Comparison of ENCODE assay signal across 29 cellular contexts in genomic region chr10:33795529-33795928, GRCh38.
"Had no signal": no experiment of that assay in that cellular context is flagged by ENCODE, and none has a peak within 500 bp of the region (broad histone marks: within the 10 kb centered on the region; RNA-seq: fewer than 3 reads in every experiment).

No MANE protein-coding gene starts in this region.

- H3K9me3 Mint-ChIP-seq: activated CD4-positive, alpha-beta memory T cell treated with anti-CD3 and anti-CD28 coated beads for 36 hours; activated CD4-positive, alpha-beta T cell treated with anti-CD3 and anti-CD28 coated beads, Interleukin-2, amount 10 ng/mL, durations not matched to agents 24 days and 14 days; activated naive CD4-positive, alpha-beta T cell treated with anti-CD3 and anti-CD28 coated beads for 36 hours; activated naive CD4-positive, alpha-beta T cell treated with anti-CD3 and anti-CD28 coated beads, Interleukin-2, amount 50 U/mL, for 24 hours; activated T-helper 1 cell treated with anti-CD3 and anti-CD28 coated beads, Interleukin-12 subunit alpha, Interleukin-12 subunit beta, Interleukin-2, Interleukin-4 antibody, amounts not matched to agents 30 ng/mL and 10 ng/mL and 1 ng/mL, durations not matched to agents 14 hours and 24 hours and 36 hours; activated T-helper 2 cell treated with anti-CD3 and anti-CD28 coated beads, Interferon-gamma antibody, Interleukin-2, Interleukin-4, amounts not matched to agents 10 μg/mL and 5 μg/mL and 100 μg/mL, durations not matched to agents 14 hours and 24 hours and 36 hours; central memory CD8-positive, alpha-beta T cell; dendritic cell treated with granulocyte-macrophage colony-stimulating factor and Interleukin-4, amounts not matched to agents 40 ng/mL and 50 ng/mL, for 4 days; endodermal cell had no signal

- H3K27me3 ChIP-seq: brain microvascular endothelial cell, heart left ventricle had no signal

- ATAC-seq: activated CD4-positive, alpha-beta T cell treated with anti-CD3 and anti-CD28 coated beads for 36 hours; activated CD8-positive, alpha-beta memory T cell treated with anti-CD3 and anti-CD28 coated beads, Interleukin-2, amount 10 ng/mL, durations not matched to agents 7 days and 5 days; activated CD8-positive, alpha-beta T cell treated with anti-CD3 and anti-CD28 coated beads, Interleukin-2, amount 10 ng/mL, durations not matched to agents 7 days and 5 days; esophagus mucosa; heart left ventricle had no signal

- H3K27ac ChIP-seq: brain microvascular endothelial cell, coronary artery, dorsolateral prefrontal cortex, heart left ventricle had no signal

- H3K36me3 Mint-ChIP-seq: activated CD4-positive, alpha-beta memory T cell treated with anti-CD3 and anti-CD28 coated beads for 36 hours; activated CD8-positive, alpha-beta memory T cell treated with anti-CD3 and anti-CD28 coated beads, Interleukin-2, amount 10 ng/mL, durations not matched to agents 7 days and 5 days; activated naive CD4-positive, alpha-beta T cell treated with anti-CD3 and anti-CD28 coated beads, Interleukin-2, amount 50 U/mL, for 24 hours had no signal

- DNase-seq: activated CD4-positive, alpha-beta memory T cell treated with anti-CD3 and anti-CD28 coated beads for 36 hours; activated CD4-positive, alpha-beta T cell treated with anti-CD3 and anti-CD28 coated beads for 36 hours; activated CD4-positive, alpha-beta T cell treated with anti-CD3 and anti-CD28 coated beads, Interleukin-2, amount 10 ng/mL, durations not matched to agents 24 days and 14 days; activated CD4-positive, CD25-positive, alpha-beta regulatory T cell; activated CD4-positive, CD25-positive, alpha-beta regulatory T cell treated with anti-CD3 and anti-CD28 coated beads, Interleukin-2, amount 50 U/mL, for 72 hours; activated CD8-positive, alpha-beta memory T cell treated with anti-CD3 and anti-CD28 coated beads, Interleukin-2, amount 10 ng/mL, durations not matched to agents 7 days and 5 days; activated CD8-positive, alpha-beta memory T cell treated with anti-CD3 and anti-CD28 coated beads, Interleukin-2, amount 50 U/mL, for 4 hours; activated CD8-positive, alpha-beta T cell treated with anti-CD3 and anti-CD28 coated beads, Interleukin-2, amount 10 ng/mL, durations not matched to agents 7 days and 5 days; activated effector memory CD4-positive, alpha-beta T cell treated with anti-CD3 and anti-CD28 coated beads, Interleukin-2, amount 50 U/mL, for 16 hours; activated naive CD4-positive, alpha-beta T cell treated with anti-CD3 and anti-CD28 coated beads for 36 hours; activated T-cell treated with anti-CD3 and anti-CD28 coated beads, Interleukin-2, amount 50 U/mL, for 1 hour; activated T-cell treated with anti-CD3 and anti-CD28 coated beads, Interleukin-2, amount 50 U/mL, for 48 hours; amniotic stem cell; anterior cingulate cortex; brain microvascular endothelial cell; dorsolateral prefrontal cortex; effector memory CD4-positive, alpha-beta T cell; endodermal cell; foreskin fibroblast; heart left ventricle had no signal

- H3K4me3 ChIP-seq: coronary artery, dorsolateral prefrontal cortex, heart left ventricle had no signal

- H3K9me3 ChIP-seq: heart left ventricle had no signal

- H3K36me3 ChIP-seq: brain microvascular endothelial cell, heart left ventricle had no signal

- H3K4me1 Mint-ChIP-seq: activated CD4-positive, alpha-beta T cell treated with anti-CD3 and anti-CD28 coated beads for 36 hours; activated CD4-positive, alpha-beta T cell treated with anti-CD3 and anti-CD28 coated beads, Interleukin-2, amount 10 ng/mL, durations not matched to agents 24 days and 14 days; activated naive CD4-positive, alpha-beta T cell treated with anti-CD3 and anti-CD28 coated beads, Interleukin-2, amount 50 U/mL, for 24 hours; central memory CD8-positive, alpha-beta T cell; endodermal cell had no signal

- FAIRE-seq: astrocyte, frontal cortex had no signal

- H3K4me3 Mint-ChIP-seq: activated CD4-positive, alpha-beta memory T cell treated with anti-CD3 and anti-CD28 coated beads for 36 hours; activated CD4-positive, alpha-beta T cell treated with anti-CD3 and anti-CD28 coated beads for 36 hours; activated CD4-positive, alpha-beta T cell treated with anti-CD3 and anti-CD28 coated beads, Interleukin-2, amount 10 ng/mL, durations not matched to agents 24 days and 14 days; activated CD8-positive, alpha-beta memory T cell treated with anti-CD3 and anti-CD28 coated beads, Interleukin-2, amount 10 ng/mL, durations not matched to agents 7 days and 5 days; activated CD8-positive, alpha-beta T cell treated with anti-CD3 and anti-CD28 coated beads, Interleukin-2, amount 10 ng/mL, durations not matched to agents 7 days and 5 days; activated naive CD4-positive, alpha-beta T cell treated with anti-CD3 and anti-CD28 coated beads for 36 hours; activated naive CD4-positive, alpha-beta T cell treated with anti-CD3 and anti-CD28 coated beads, Interleukin-2, amount 50 U/mL, for 24 hours; activated T-helper 1 cell treated with anti-CD3 and anti-CD28 coated beads, Interleukin-12 subunit alpha, Interleukin-12 subunit beta, Interleukin-2, Interleukin-4 antibody, amounts not matched to agents 30 ng/mL and 10 ng/mL and 1 ng/mL, durations not matched to agents 14 hours and 24 hours and 36 hours; central memory CD8-positive, alpha-beta T cell; dendritic cell treated with granulocyte-macrophage colony-stimulating factor and Interleukin-4, amounts not matched to agents 40 ng/mL and 50 ng/mL, for 4 days; endodermal cell had no signal

- H3K27me3 Mint-ChIP-seq: activated CD4-positive, alpha-beta memory T cell treated with anti-CD3 and anti-CD28 coated beads for 36 hours; activated CD4-positive, alpha-beta T cell treated with anti-CD3 and anti-CD28 coated beads for 36 hours; activated CD4-positive, alpha-beta T cell treated with anti-CD3 and anti-CD28 coated beads, Interleukin-2, amount 10 ng/mL, durations not matched to agents 24 days and 14 days; activated CD8-positive, alpha-beta memory T cell treated with anti-CD3 and anti-CD28 coated beads, Interleukin-2, amount 10 ng/mL, durations not matched to agents 7 days and 5 days; activated naive CD4-positive, alpha-beta T cell treated with anti-CD3 and anti-CD28 coated beads, Interleukin-2, amount 50 U/mL, for 24 hours; central memory CD8-positive, alpha-beta T cell had no signal

- H3K27ac Mint-ChIP-seq: activated CD4-positive, alpha-beta memory T cell treated with anti-CD3 and anti-CD28 coated beads for 36 hours; activated CD4-positive, alpha-beta T cell treated with anti-CD3 and anti-CD28 coated beads for 36 hours; activated CD4-positive, alpha-beta T cell treated with anti-CD3 and anti-CD28 coated beads, Interleukin-2, amount 10 ng/mL, durations not matched to agents 24 days and 14 days; activated CD8-positive, alpha-beta memory T cell treated with anti-CD3 and anti-CD28 coated beads, Interleukin-2, amount 10 ng/mL, durations not matched to agents 7 days and 5 days; activated CD8-positive, alpha-beta T cell treated with anti-CD3 and anti-CD28 coated beads, Interleukin-2, amount 10 ng/mL, durations not matched to agents 7 days and 5 days; activated naive CD4-positive, alpha-beta T cell treated with anti-CD3 and anti-CD28 coated beads for 36 hours; activated T-helper 1 cell treated with anti-CD3 and anti-CD28 coated beads, Interleukin-12 subunit alpha, Interleukin-12 subunit beta, Interleukin-2, Interleukin-4 antibody, amounts not matched to agents 30 ng/mL and 10 ng/mL and 1 ng/mL, durations not matched to agents 14 hours and 24 hours and 36 hours; activated T-helper 2 cell treated with anti-CD3 and anti-CD28 coated beads, Interferon-gamma antibody, Interleukin-2, Interleukin-4, amounts not matched to agents 10 μg/mL and 5 μg/mL and 100 μg/mL, durations not matched to agents 14 hours and 24 hours and 36 hours; dendritic cell treated with granulocyte-macrophage colony-stimulating factor and Interleukin-4, amounts not matched to agents 40 ng/mL and 50 ng/mL, for 4 days; endodermal cell had no signal
